ENCODE assay signal across 11 cellular contexts in the genomic region with DNA sequence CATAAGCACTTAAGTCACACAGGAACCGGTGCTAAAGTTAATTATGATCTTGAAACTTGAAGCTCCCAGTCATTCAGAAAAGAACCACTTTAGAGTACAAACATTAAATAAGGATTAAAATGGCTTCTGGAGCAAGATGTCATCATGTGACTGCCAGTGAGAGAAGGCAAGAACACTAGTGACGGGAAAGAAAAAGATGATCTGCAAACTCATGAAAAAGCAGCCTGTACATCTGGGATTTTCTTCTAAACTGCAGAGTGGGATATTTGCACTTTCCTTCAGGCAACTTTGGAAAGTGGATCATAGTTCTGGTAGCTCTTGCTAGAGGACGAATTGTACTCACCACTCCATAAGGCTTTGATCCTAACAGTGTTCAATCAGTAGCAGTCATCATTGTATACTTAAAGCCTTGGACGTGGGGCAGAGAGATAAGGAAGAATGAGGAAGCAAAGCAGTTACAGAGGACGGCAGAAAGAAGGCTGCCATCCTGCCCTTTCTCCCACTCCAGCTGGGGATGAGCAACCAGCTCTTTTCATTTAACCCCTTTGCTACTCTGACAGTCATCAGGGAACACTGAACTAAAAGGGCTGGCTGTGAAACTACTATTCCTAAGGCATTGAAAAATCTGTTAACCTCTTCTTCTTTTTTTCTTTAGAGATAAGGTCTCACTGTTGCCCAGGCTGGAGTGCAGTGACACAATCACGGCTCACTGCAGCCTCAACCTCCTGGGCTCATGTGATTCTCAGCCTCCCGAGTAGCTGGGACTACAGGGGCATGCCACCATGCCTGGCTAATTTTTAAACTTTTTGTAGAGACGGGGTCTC. TPM values are rescaled to one million over a fixed set of nuclear protein-coding genes. Genes with fewer than 3 reads are reported as not detected.
DNase-seq lines count a peak whose midpoint lies in the region; ATAC-seq and TF ChIP-seq lines count a peak whose summit lies in the region.
"Had no signal": no experiment of that assay in that cellular context is flagged by ENCODE, and none has a peak within 500 bp of the region (broad histone marks: within the 10 kb centered on the region; RNA-seq: fewer than 3 reads in every experiment).

No MANE protein-coding gene starts in this region.

- CTCF ChIA-PET in WTC11 (lab: Charles Lee) = interaction anchor here (0.7 kb wide), 1 partner anchor 134 kb away, joined by 3 read pairs; no protein-coding TSS in a partner anchor

- TF ChIP-seq CTCF in adrenal gland (IDR thresholded peaks at IDR 0.05) (no peak), mesothelial cell of epicardium (IDR thresholded peaks at IDR 0.05; ENCODE audit: unreplicated experiment) (no peak), WTC11 (IDR thresholded peaks at IDR 0.05) (no peak)

- H3K27ac ChIP-seq in adrenal gland = peak overlapping the region in 3 of 5 donors; percentile 1 to 61 (median 33)
- H3K27ac ChIP-seq in aorta (ENCODE audit: low read depth in 1 of 2, low read length in 2 of 2) = no peak overlapping the region

- no peaks in the 10 kb centered on the region for H3K27me3 ChIP-seq in adrenal gland
- H3K27me3 ChIP-seq in aorta (ENCODE audit: control insufficient read depth in 1 of 2, insufficient read depth in 2 of 2, low read length in 1 of 2) = no peaks in the 10 kb centered on the region

- TF ChIP-seq POLR2A in adrenal gland (IDR thresholded peaks at IDR 0.05) = no peak

- H3K9me3 Mint-ChIP-seq in stimulated activated naive CD8-positive, alpha-beta T cell treated with anti-CD3 and anti-CD28 coated beads, Interleukin-15, Interleukin-2, amounts not matched to agents 100 ng/mL and 50 ng/mL, for 24 hours = peaks cover 6% of the 10 kb centered on the region
- peaks cover 7% of the 10 kb centered on the region in 2 donors for H3K9me3 Mint-ChIP-seq in stimulated activated naive CD8-positive, alpha-beta T cell treated with anti-CD3 and anti-CD28 coated beads, Interleukin-15, amount 100 ng/mL, for 72 hours
- H3K9me3 Mint-ChIP-seq in mesothelial cell of epicardium (peaks cover 17% of the 10 kb centered on the region), WTC11 (peaks cover 17% of the 10 kb centered on the region)

- no peak for ATAC-seq in stimulated activated naive CD8-positive, alpha-beta T cell treated with anti-CD3 and anti-CD28 coated beads, Interleukin-15, amount 100 ng/mL, for 72 hours
- peak; percentile 41 for ATAC-seq in aorta (ENCODE audit: low FRiP score)
- ATAC-seq in WTC11 = no peak
- no peak for ATAC-seq in GM19023 (IDR thresholded peaks at IDR 0.05; ENCODE audit: unreplicated experiment)
- no peak for ATAC-seq in GM21447 (IDR thresholded peaks at IDR 0.05; ENCODE audit: unreplicated experiment)

- POLR2A ChIA-PET in WTC11 (lab: Charles Lee) = interaction anchor here (1.5 kb wide), 1 partner anchor 54 kb away, joined by 3 read pairs; a partner anchor contains a TSS

- H3K4me3 Mint-ChIP-seq in stimulated activated naive CD8-positive, alpha-beta T cell treated with anti-CD3 and anti-CD28 coated beads, Interleukin-15, Interleukin-2, amounts not matched to agents 100 ng/mL and 50 ng/mL, for 24 hours = no peak overlapping the region
- H3K4me3 Mint-ChIP-seq in stimulated activated naive CD8-positive, alpha-beta T cell treated with anti-CD3 and anti-CD28 coated beads, Interleukin-15, amount 100 ng/mL, for 72 hours = no peak overlapping the region
- H3K4me3 Mint-ChIP-seq in mesothelial cell of epicardium (no peak overlapping the region), WTC11 (no peak overlapping the region)

- H3K36me3 ChIP-seq in adrenal gland (replicated peaks in 1 of 2) (no peaks in the 10 kb centered on the region), aorta (ENCODE audit: control insufficient read depth in 1 of 2, insufficient read depth in 2 of 2, low read length in 1 of 2) (no peaks in the 10 kb centered on the region)

- no peaks in the 10 kb centered on the region for H3K27me3 Mint-ChIP-seq in stimulated activated naive CD8-positive, alpha-beta T cell treated with anti-CD3 and anti-CD28 coated beads, Interleukin-15, Interleukin-2, amounts not matched to agents 100 ng/mL and 50 ng/mL, for 24 hours
- H3K27me3 Mint-ChIP-seq in stimulated activated naive CD8-positive, alpha-beta T cell treated with anti-CD3 and anti-CD28 coated beads, Interleukin-15, amount 100 ng/mL, for 72 hours = no peaks in the 10 kb centered on the region
- H3K27me3 Mint-ChIP-seq in mesothelial cell of epicardium (ENCODE audit: low read depth) (no peaks in the 10 kb centered on the region), WTC11 (ENCODE audit: low read depth) (no peaks in the 10 kb centered on the region)

- H3K4me1 ChIP-seq in adrenal gland (replicated peaks in 1 of 2) (peaks cover 0 to 18% of the 10 kb centered on the region in 2 donors), aorta (ENCODE audit: control insufficient read depth in 1 of 2, insufficient read depth in 2 of 2, low read length in 2 of 2) (peaks cover 0 to 2% of the 10 kb centered on the region in 2 donors)

- no peak overlapping the region for H3K4me3 ChIP-seq in adrenal gland
- H3K4me3 ChIP-seq in aorta (ENCODE audit: low read length in 2 of 2) = no peak overlapping the region

- peak overlapping the region; percentile 21 for H3K27ac Mint-ChIP-seq in stimulated activated naive CD8-positive, alpha-beta T cell treated with anti-CD3 and anti-CD28 coated beads, Interleukin-15, Interleukin-2, amounts not matched to agents 100 ng/mL and 50 ng/mL, for 24 hours
- peak overlapping the region in 1 of 2 donors; percentile 34 for H3K27ac Mint-ChIP-seq in stimulated activated naive CD8-positive, alpha-beta T cell treated with anti-CD3 and anti-CD28 coated beads, Interleukin-15, amount 100 ng/mL, for 72 hours
- H3K27ac Mint-ChIP-seq in mesothelial cell of epicardium (peak overlapping the region; percentile 85), WTC11 (no peak overlapping the region)

- intact Hi-C loops in adrenal gland (cut with DNase I) (no loop called here), aorta (cut with DNase I) (no loop called here)

- H3K4me1 Mint-ChIP-seq in stimulated activated naive CD8-positive, alpha-beta T cell treated with anti-CD3 and anti-CD28 coated beads, Interleukin-15, Interleukin-2, amounts not matched to agents 100 ng/mL and 50 ng/mL, for 24 hours (ENCODE audit: low read depth) = peaks cover 22% of the 10 kb centered on the region
- H3K4me1 Mint-ChIP-seq in stimulated activated naive CD8-positive, alpha-beta T cell treated with anti-CD3 and anti-CD28 coated beads, Interleukin-15, amount 100 ng/mL, for 72 hours = peaks cover 11% of the 10 kb centered on the region
- peaks cover 4% of the 10 kb centered on the region for H3K4me1 Mint-ChIP-seq in mesothelial cell of epicardium
- H3K4me1 Mint-ChIP-seq in WTC11 = peaks cover 4% of the 10 kb centered on the region; the same call in 1 of the 2 replicates

- DNase-seq in stimulated activated naive CD8-positive, alpha-beta T cell treated with anti-CD3 and anti-CD28 coated beads, Interleukin-15, amount 100 ng/mL, for 72 hours = no peak
- no peak for DNase-seq in adrenal gland
- DNase-seq in mesothelial cell of epicardium (ENCODE audit: low spot score in 2 of 2, unreplicated experiment in 2 of 2) = no peak
- no peak for DNase-seq in aorta
- no peak for DNase-seq in WTC11 (ENCODE audit: low spot score)
- DNase-seq: effector memory CD4-positive, alpha-beta T cell; kidney; NCI-H2227 treated with DMSO at 0.1 percent for 48 hours had no signal

- H3K9me3 ChIP-seq in adrenal gland (replicated peaks in 1 of 3) (peaks cover 0 to 9% (median 0%) of the 10 kb centered on the region in 3 donors), aorta (ENCODE audit: control insufficient read depth, low read length) (no peaks in the 10 kb centered on the region)

- WGBS in adrenal gland, 4 donors = 48 to 55% (median 49%) methylated on average over 8 of the region's 8 CpGs
- WGBS in aorta, 2 donors = 56 to 57% methylated on average over 8 of the region's 8 CpGs

- peaks cover 50% of the 10 kb centered on the region for H3K36me3 Mint-ChIP-seq in stimulated activated naive CD8-positive, alpha-beta T cell treated with anti-CD3 and anti-CD28 coated beads, Interleukin-15, Interleukin-2, amounts not matched to agents 100 ng/mL and 50 ng/mL, for 24 hours (ENCODE audit: low read depth)
- H3K36me3 Mint-ChIP-seq in mesothelial cell of epicardium (peaks cover 16% of the 10 kb centered on the region), WTC11 (peaks cover 29% of the 10 kb centered on the region)

TF ChIP-seq in WTC11, 78 proteins besides CTCF, POLR2A, EP300 and RAD21:
- TF ChIP-seq, protein P1, sequence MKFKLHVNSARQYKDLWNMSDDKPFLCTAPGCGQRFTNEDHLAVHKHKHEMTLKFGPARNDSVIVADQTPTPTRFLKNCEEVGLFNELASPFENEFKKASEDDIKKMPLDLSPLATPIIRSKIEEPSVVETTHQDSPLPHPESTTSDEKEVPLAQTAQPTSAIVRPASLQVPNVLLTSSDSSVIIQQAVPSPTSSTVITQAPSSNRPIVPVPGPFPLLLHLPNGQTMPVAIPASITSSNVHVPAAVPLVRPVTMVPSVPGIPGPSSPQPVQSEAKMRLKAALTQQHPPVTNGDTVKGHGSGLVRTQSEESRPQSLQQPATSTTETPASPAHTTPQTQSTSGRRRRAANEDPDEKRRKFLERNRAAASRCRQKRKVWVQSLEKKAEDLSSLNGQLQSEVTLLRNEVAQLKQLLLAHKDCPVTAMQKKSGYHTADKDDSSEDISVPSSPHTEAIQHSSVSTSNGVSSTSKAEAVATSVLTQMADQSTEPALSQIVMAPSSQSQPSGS (CRISPR knock-in tag; IDR thresholded peaks at IDR 0.05; ENCODE audit: borderline replicate concordance, low read depth) = no peak

RNA-seq across cellular contexts. Expression of a gene that starts 18.1 kb away (rescaled TPM):
- 10 to 100 TPM in 4 of 8 donors, 1 to 10 TPM in 4; 2.6 to 12.5 (median 9.7) TPM for total RNA-seq in adrenal gland
- 10 to 100 TPM in 2 of 3 donors, 1 to 10 TPM in 1; 8.5 to 13.4 (median 13.1) TPM for polyA plus RNA-seq in adrenal gland
- 3.8 to 6.0 TPM (median 5.4 TPM) in 3 replicates for total RNA-seq in mesothelial cell of epicardium
- 10 to 100 TPM; 17.5 to 21.7 TPM for total RNA-seq in aorta
- 10 to 100 TPM in 1 of 2 donors, 1 to 10 TPM in 1; 7.6 to 22.6 TPM for polyA plus RNA-seq in aorta
- total RNA-seq in WTC11 (2021) = 11.1 to 12.1 TPM (median 11.5 TPM) in 3 replicates

RNA-seq across cellular contexts. Expression of a gene that starts 54.1 kb away (rescaled TPM):
- 10 to 100 TPM; 13.8 to 32.6 (median 21.7) TPM for total RNA-seq in adrenal gland
- polyA plus RNA-seq in adrenal gland = 10 to 100 TPM in 1 of 3 donors, 1 to 10 TPM in 2; 3.1 to 13.0 (median 3.5) TPM
- total RNA-seq in mesothelial cell of epicardium = 81.9 to 85.4 TPM (median 83.6 TPM) in 3 replicates
- 10 to 100 TPM; 57.1 to 63.5 TPM for total RNA-seq in aorta
- 10 to 100 TPM in 1 of 2 donors, 1 to 10 TPM in 1; 8.5 to 12.3 TPM for polyA plus RNA-seq in aorta
- total RNA-seq in WTC11 (2021) = 57.6 to 63.9 TPM (median 58.8 TPM) in 3 replicates

Comparison
In these comparisons a context has a peak if more than half of its experiments do, and no peak if none do; other contexts are left out.
1. H3K27ac ChIP-seq: peak in adrenal gland (3 of 5); none in aorta (0 of 2).